9 cellular contexts compared by ENCODE assay signal in genomic region chr15:76150508-76150907, GRCh38.
DNase-seq lines count a peak whose midpoint lies in the region; ATAC-seq and TF ChIP-seq lines count a peak whose summit lies in the region.
"Had no signal": no experiment of that assay in that cellular context is flagged by ENCODE, and none has a peak within 500 bp of the region (broad histone marks: within the 10 kb centered on the region; RNA-seq: fewer than 3 reads in every experiment).

No MANE protein-coding gene starts in this region.

- intact Hi-C loops in Right ventricle myocardium superior (cut with DNase I), result no loop called here
- intact Hi-C loops in esophagus squamous epithelium (cut with DNase I), result loop anchor here (5.0 kb wide), 1 partner anchor 93 kb away; the partner anchor contains the start of gene TMEM266

- no peak overlapping the region for H3K27ac ChIP-seq in right atrium auricular region
- peak overlapping the region; percentile 25 to 72 (median 56) for H3K27ac ChIP-seq in esophagus squamous epithelium
- H3K27ac ChIP-seq: neutrophil had no signal

- H3K4me3 ChIP-seq in right atrium auricular region (no peak overlapping the region), esophagus squamous epithelium (peak overlapping the region in 1 of 4 donors; percentile 39)

- H3K9me3 ChIP-seq in right atrium auricular region (no peaks in the 10 kb centered on the region), esophagus squamous epithelium (no peaks in the 10 kb centered on the region)
- H3K9me3 ChIP-seq: neutrophil had no signal

- no peaks in the 10 kb centered on the region for H3K27me3 ChIP-seq in right atrium auricular region
- no peaks in the 10 kb centered on the region for H3K27me3 ChIP-seq in esophagus squamous epithelium
- H3K27me3 ChIP-seq: neutrophil had no signal

- TF ChIP-seq POLR2A in esophagus squamous epithelium (IDR thresholded peaks at IDR 0.05), result no peak

- no peak for TF ChIP-seq CTCF in right atrium auricular region (IDR thresholded peaks at IDR 0.05)
- no peak for TF ChIP-seq CTCF in esophagus squamous epithelium (IDR thresholded peaks at IDR 0.05)

- H3K36me3 ChIP-seq in right atrium auricular region (no peaks in the 10 kb centered on the region), esophagus squamous epithelium (no peaks in the 10 kb centered on the region)
- H3K36me3 ChIP-seq: neutrophil had no signal

- H3K4me1 ChIP-seq in right atrium auricular region (peaks cover 0 to 11% of the 10 kb centered on the region in 2 donors), esophagus squamous epithelium (peaks cover 9 to 29% (median 27%) of the 10 kb centered on the region in 3 donors)

- 11 to 20% methylated on average over 2 to 4 of the region's 7 CpGs for WGBS in esophagus squamous epithelium, 2 donors

- DNase-seq in Right ventricle myocardium superior (peak; percentile 73), right atrium auricular region (ENCODE audit: low spot score) (no peak), MV-4-11 (lab: John Stamatoyannopoulos, UW) (peak; percentile 87), esophagus squamous epithelium (lab: John Stamatoyannopoulos, UW) (no peak), ureter (ENCODE audit: low spot score) (peak; percentile 57), SW480 (ENCODE audit: low spot score) (no peak)
- no peak for DNase-seq in activated CD8-positive, alpha-beta memory T cell treated with anti-CD3 and anti-CD28 coated beads, Interleukin-2, amount 50 U/mL, for 4 hours
- DNase-seq in stimulated activated naive CD4-positive, alpha-beta T cell (lab: John Stamatoyannopoulos, UW), result no peak

- peak; percentile 68 for ATAC-seq in Right ventricle myocardium superior (ENCODE audit: poor library complexity)

Comparison
In these comparisons a context has a peak if more than half of its experiments do, and no peak if none do; other contexts are left out.
1. DNase-seq: peak in Right ventricle myocardium superior (single experiment), MV-4-11 (single experiment) and ureter (single experiment); none in right atrium auricular region (single experiment), esophagus squamous epithelium (single experiment), activated CD8-positive, alpha-beta memory T cell treated with anti-CD3 and anti-CD28 coated beads, Interleukin-2, amount 50 U/mL, for 4 hours (single experiment), SW480 (single experiment) and stimulated activated naive CD4-positive, alpha-beta T cell (0 of 6).
2. H3K27ac ChIP-seq: peak in esophagus squamous epithelium (4 of 4); none in right atrium auricular region (0 of 2).